Comparison of ENCODE assay signal across 13 cellular contexts in genomic region chr14:22177870-22178269, GRCh38.
DNase-seq lines count a peak whose midpoint lies in the region; ATAC-seq, FAIRE-seq and TF ChIP-seq lines count a peak whose summit lies in the region.
"Had no signal": no experiment of that assay in that cellular context is flagged by ENCODE, and none has a peak within 500 bp of the region (broad histone marks: within the 10 kb centered on the region; RNA-seq: fewer than 3 reads in every experiment).

No MANE protein-coding gene starts in this region.

- H2AFZ ChIP-seq in OCI-LY3 (ENCODE audit: low read depth, low read length): no peak overlapping the region
- H2AFZ ChIP-seq in endothelial cell of umbilical vein (ENCODE audit: low read depth, low read length): no peak overlapping the region

- H3K36me3 ChIP-seq in OCI-LY3 (replicated peaks; ENCODE audit: low read depth, low read length) (peaks cover 15% of the 10 kb centered on the region), endothelial cell of umbilical vein (ENCODE audit: control insufficient read depth in 2 of 2, extremely low read depth in 1 of 2, insufficient read depth in 2 of 2, low read length in 2 of 2) (no peaks in the 10 kb centered on the region)
- H3K36me3 ChIP-seq: left lung had no signal

- H3K4me1 ChIP-seq in OCI-LY3 (ENCODE audit: low read length): peaks cover 97% of the 10 kb centered on the region
- H3K4me1 ChIP-seq in endothelial cell of umbilical vein (ENCODE audit: control insufficient read depth, extremely low read depth, insufficient read depth, low read length): peaks cover 3% of the 10 kb centered on the region
- H3K4me1 ChIP-seq: left lung had no signal

- peak; percentile 79 for FAIRE-seq in endothelial cell of umbilical vein (lab: Jason Lieb, UNC)
- FAIRE-seq: TTC549 had no signal

- ATAC-seq in GM18498 (IDR thresholded peaks at IDR 0.05; ENCODE audit: unreplicated experiment) (peak; percentile 66), GM19463 (IDR thresholded peaks at IDR 0.05; ENCODE audit: unreplicated experiment) (peak; percentile 42), GM21825 (IDR thresholded peaks at IDR 0.05; ENCODE audit: unreplicated experiment) (no peak), HG02588 (IDR thresholded peaks at IDR 0.05; ENCODE audit: unreplicated experiment) (no peak)
- ATAC-seq: left lung, PC-3 had no signal

- no peaks in the 10 kb centered on the region for H3K9me1 ChIP-seq in endothelial cell of umbilical vein (replicated peaks; ENCODE audit: control insufficient read depth, extremely low read depth, insufficient read depth, low read length)

- peak overlapping the region; percentile 98 for H3K27ac ChIP-seq in OCI-LY3 (ENCODE audit: low read length)
- H3K27ac ChIP-seq in endothelial cell of umbilical vein (ENCODE audit: insufficient read depth, low read depth, low read length): no peak overlapping the region
- H3K27ac ChIP-seq: left lung had no signal

- H3K9me3 ChIP-seq in OCI-LY3 (ENCODE audit: insufficient read depth, low read length): no peaks in the 10 kb centered on the region
- H3K9me3 ChIP-seq in endothelial cell of umbilical vein (replicated peaks; ENCODE audit: control insufficient read depth, insufficient read depth, low read length): no peaks in the 10 kb centered on the region
- H3K9me3 ChIP-seq: Caco-2, left lung had no signal

- TF ChIP-seq CTCF in OCI-LY3 (IDR thresholded peaks at IDR 0.05; ENCODE audit: low read depth, low read length): no peak
- TF ChIP-seq CTCF in endothelial cell of umbilical vein (IDR thresholded peaks at IDR 0.05; ENCODE audit: extremely low read depth in 1 of 2, insufficient read depth in 1 of 2, low read depth in 1 of 2, low read length in 2 of 2): no peak

- POLR2A ChIA-PET in endothelial cell of umbilical vein (lab: Charles Lee): no interaction called here

- CTCF ChIA-PET in endothelial cell of umbilical vein (lab: Charles Lee): interaction anchor here (0.9 to 1.9 kb wide), 3 partner anchors 9 to 23 kb away, joined by 3 to 7 read pairs (median 5); no protein-coding TSS in a partner anchor

- dilution Hi-C loops in endothelial cell of umbilical vein (cut with MboI; ENCODE audit: extremely low pct_ligation_motif_present, low sequenced_read_pairs): no loop called here

- peak overlapping the region; percentile 7; the same call in 1 of the 2 replicates for H3K4me3 ChIP-seq in OCI-LY3 (ENCODE audit: low read length)
- H3K4me3 ChIP-seq in endothelial cell of umbilical vein (replicated peaks in 1 of 3; ENCODE audit: insufficient read depth in 1 of 3, low read depth in 1 of 3, low read length in 3 of 3): no peak overlapping the region
- H3K4me3 ChIP-seq: left lung had no signal

- no TSS peak for BruUV-seq in endothelial cell of umbilical vein (replicated peaks; lab: Mats Ljungman, UMichigan)

- no peaks in the 10 kb centered on the region for H3K27me3 ChIP-seq in OCI-LY3 (ENCODE audit: low read depth, low read length)
- peaks cover 18 to 34% of the 10 kb centered on the region in 2 experiments for H3K27me3 ChIP-seq in endothelial cell of umbilical vein (ENCODE audit: control insufficient read depth in 2 of 2, insufficient read depth in 2 of 2, low read length in 2 of 2)

- H3K9ac ChIP-seq in OCI-LY3 (ENCODE audit: low read length) (peak overlapping the region; percentile 74; the same call in 1 of the 2 replicates), endothelial cell of umbilical vein (replicated peaks; ENCODE audit: extremely low read depth, insufficient read depth, low read length) (no peak overlapping the region)

- DNase-seq in endothelial cell of umbilical vein (ENCODE audit: low read depth, low spot score) (peak; percentile 72), mesenteric fat pad (ENCODE audit: low spot score) (no peak)
- DNase-seq in stimulated activated CD4-positive, alpha-beta T cell treated with anti-CD3 and anti-CD28 coated beads, Interleukin-1b, Interleukin-23, amount 100 ng/mL, for 48 hours: no peak
- DNase-seq: Caco-2, left lung, NCI-H2081 treated with DMSO at 0.1 percent for 48 hours, PC-3 had no signal

- H3K79me2 ChIP-seq in OCI-LY3 (ENCODE audit: low read length): no peaks in the 10 kb centered on the region
- H3K79me2 ChIP-seq in endothelial cell of umbilical vein (ENCODE audit: control insufficient read depth, insufficient read depth, low read length): no peaks in the 10 kb centered on the region

- no peak for TF ChIP-seq POLR2A in endothelial cell of umbilical vein (IDR thresholded peaks at IDR 0.05; ENCODE audit: low read depth, low read length)

- H3K4me2 ChIP-seq in OCI-LY3 (ENCODE audit: low read length): peak overlapping the region; percentile 50
- H3K4me2 ChIP-seq in endothelial cell of umbilical vein (ENCODE audit: insufficient read depth, low read length): no peak overlapping the region

- intact Hi-C loops in endothelial cell of umbilical vein (cut with micrococcal nuclease): no loop called here

- H4K20me1 ChIP-seq in OCI-LY3 (ENCODE audit: insufficient read depth, low read length) (no peaks in the 10 kb centered on the region), endothelial cell of umbilical vein (replicated peaks; ENCODE audit: control insufficient read depth, extremely low read depth, insufficient read depth, low read length) (no peaks in the 10 kb centered on the region)

TF ChIP-seq in endothelial cell of umbilical vein, 7 proteins besides CTCF, POLR2A, EP300 and RAD21:
- TF ChIP-seq POLR2AphosphoS5 (IDR thresholded peaks at IDR 0.05; ENCODE audit: insufficient read depth, low read depth, low read length) (peak; percentile 24), FOS (IDR thresholded peaks at IDR 0.05; ENCODE audit: borderline replicate concordance, insufficient read depth, low read length) (peak; percentile 12), EZH2 (IDR thresholded peaks at IDR 0.05; ENCODE audit: borderline replicate concordance, low read depth, low read length, severe bottlenecking) (no peak), GATA2 (IDR thresholded peaks at IDR 0.05; ENCODE audit: insufficient read depth, insufficient read length, low read depth, low read length) (peak; percentile 88), MYC (IDR thresholded peaks at IDR 0.05; ENCODE audit: low read depth, low read length) (no peak), MAX (IDR thresholded peaks at IDR 0.05; ENCODE audit: insufficient read depth, insufficient read length) (no peak)

Comparison
In these comparisons a context has a peak if more than half of its experiments do, and no peak if none do; other contexts are left out.
1. ATAC-seq: peak in GM18498 (single experiment) and GM19463 (single experiment); none in GM21825 (single experiment) and HG02588 (single experiment).